In genomic region chr14:61329478-61330051, GRCh38 we compare ENCODE assay signal across 10 cellular contexts. TPM values are rescaled to one million over a fixed set of nuclear protein-coding genes. Genes with fewer than 3 reads are reported as not detected.
A peak's percentile ranks its signal among the peaks of the same experiment; 100 is the strongest.
DNase-seq lines count a peak whose midpoint lies in the region; ATAC-seq and TF ChIP-seq lines count a peak whose summit lies in the region.
"Had no signal": no experiment of that assay in that cellular context is flagged by ENCODE, and none has a peak within 500 bp of the region (broad histone marks: within the 10 kb centered on the region; RNA-seq: fewer than 3 reads in every experiment).

No MANE protein-coding gene starts in this region.

- peaks cover 3% of the 10 kb centered on the region for H3F3A ChIP-seq in neural progenitor cell (ENCODE audit: low read depth)

- no peaks in the 10 kb centered on the region for H4K20me1 ChIP-seq in neural progenitor cell (ENCODE audit: low read depth)
- no peaks in the 10 kb centered on the region for H4K20me1 ChIP-seq in hepatocyte (ENCODE audit: insufficient read depth, poor library complexity, severe bottlenecking)

- no peaks in the 10 kb centered on the region for H3K9me3 ChIP-seq in trophoblast cell (ENCODE audit: insufficient read depth, low read depth, low read length)
- H3K9me3 ChIP-seq in neural progenitor cell (ENCODE audit: low read depth): peaks cover 4% of the 10 kb centered on the region
- H3K9me3 ChIP-seq in hepatocyte (ENCODE audit: low read depth): no peaks in the 10 kb centered on the region
- H3K9me3 ChIP-seq: HAP-1 had no signal

- H3K79me2 ChIP-seq in trophoblast cell (ENCODE audit: control insufficient read depth, insufficient read depth, low read length, poor library complexity) (peaks cover 11% of the 10 kb centered on the region), neural progenitor cell (ENCODE audit: low read depth) (no peaks in the 10 kb centered on the region), hepatocyte (no peaks in the 10 kb centered on the region)

- no peak overlapping the region for H2BK120ac ChIP-seq in trophoblast cell (ENCODE audit: insufficient read depth, low read length, poor library complexity)

- no peak overlapping the region for H2AK5ac ChIP-seq in trophoblast cell (ENCODE audit: low read length)

- H3K27me3 ChIP-seq in trophoblast cell (ENCODE audit: insufficient read depth, low read length): no peaks in the 10 kb centered on the region
- H3K27me3 ChIP-seq in neural progenitor cell: peaks cover 7% of the 10 kb centered on the region
- no peaks in the 10 kb centered on the region for H3K27me3 ChIP-seq in hepatocyte

- H3K18ac ChIP-seq in trophoblast cell (ENCODE audit: low read length): no peak overlapping the region

- H3K36me3 Mint-ChIP-seq in activated CD8-positive, alpha-beta T cell treated with anti-CD3 and anti-CD28 coated beads, Interleukin-2, amount 10 ng/mL, durations not matched to agents 7 days and 5 days (ENCODE audit: low read depth): peaks cover 75% of the 10 kb centered on the region
- no peaks in the 10 kb centered on the region for H3K36me3 Mint-ChIP-seq in neural progenitor cell

- H2AFZ ChIP-seq in trophoblast cell (ENCODE audit: insufficient read depth, low read length, poor library complexity) (no peak overlapping the region), neural progenitor cell (replicated peaks) (no peak overlapping the region), hepatocyte (no peak overlapping the region)

- H4K12ac ChIP-seq in trophoblast cell (ENCODE audit: low read depth, low read length): no peak overlapping the region

- peak overlapping the region; percentile 76 for H3K4ac ChIP-seq in trophoblast cell (ENCODE audit: low read depth, low read length)

- H3K4me1 Mint-ChIP-seq in activated CD8-positive, alpha-beta T cell treated with anti-CD3 and anti-CD28 coated beads, Interleukin-2, amount 10 ng/mL, durations not matched to agents 7 days and 5 days (ENCODE audit: low read depth): peaks cover 77% of the 10 kb centered on the region
- H3K4me1 Mint-ChIP-seq in neural progenitor cell: no peaks in the 10 kb centered on the region

- H3K14ac ChIP-seq in trophoblast cell (ENCODE audit: low read length): no peak overlapping the region

- H3K27me3 Mint-ChIP-seq in activated CD8-positive, alpha-beta T cell treated with anti-CD3 and anti-CD28 coated beads, Interleukin-2, amount 10 ng/mL, durations not matched to agents 7 days and 5 days (ENCODE audit: low read depth): no peaks in the 10 kb centered on the region
- peaks cover 3% of the 10 kb centered on the region for H3K27me3 Mint-ChIP-seq in neural progenitor cell (ENCODE audit: insufficient read depth, low read depth)

- H3K27ac ChIP-seq in trophoblast cell (ENCODE audit: low read depth, low read length): no peak overlapping the region
- no peak overlapping the region for H3K27ac ChIP-seq in neural progenitor cell
- H3K27ac ChIP-seq in hepatocyte: no peak overlapping the region

- no peak overlapping the region for H4K8ac ChIP-seq in trophoblast cell (ENCODE audit: low read depth, low read length)

- H3K4me3 Mint-ChIP-seq in activated CD8-positive, alpha-beta T cell treated with anti-CD3 and anti-CD28 coated beads, Interleukin-2, amount 10 ng/mL, durations not matched to agents 7 days and 5 days: peak overlapping the region; percentile 94
- no peak overlapping the region for H3K4me3 Mint-ChIP-seq in neural progenitor cell

- H3K4me3 ChIP-seq in trophoblast cell (ENCODE audit: low read depth, low read length) (no peak overlapping the region), neural progenitor cell (no peak overlapping the region), hepatocyte (no peak overlapping the region)
- H3K4me3 ChIP-seq: HAP-1 had no signal

- no peak overlapping the region for H3K23ac ChIP-seq in trophoblast cell (ENCODE audit: low read length)

- H3K9ac ChIP-seq in trophoblast cell (ENCODE audit: low read length) (no peak overlapping the region), neural progenitor cell (no peak overlapping the region)

- H3K36me3 ChIP-seq in trophoblast cell (ENCODE audit: control insufficient read depth in 1 of 2, insufficient read depth in 2 of 2, low read length in 2 of 2) (peaks cover 0 to 3% of the 10 kb centered on the region in 2 experiments), neural progenitor cell (no peaks in the 10 kb centered on the region), hepatocyte (replicated peaks; ENCODE audit: insufficient read depth, low read depth) (no peaks in the 10 kb centered on the region)
- H3K36me3 ChIP-seq: HAP-1 had no signal

- H3K4me1 ChIP-seq in trophoblast cell (ENCODE audit: control insufficient read depth in 1 of 2, insufficient read depth in 2 of 2, low read length in 2 of 2): peaks cover 11 to 13% of the 10 kb centered on the region in 2 experiments
- H3K4me1 ChIP-seq in neural progenitor cell: peaks cover 10% of the 10 kb centered on the region
- no peaks in the 10 kb centered on the region for H3K4me1 ChIP-seq in hepatocyte (ENCODE audit: insufficient read depth)
- H3K4me1 ChIP-seq: HAP-1 had no signal

- no peak for DNase-seq in activated CD8-positive, alpha-beta T cell treated with anti-CD3 and anti-CD28 coated beads, Interleukin-2, amount 10 ng/mL, durations not matched to agents 7 days and 5 days
- DNase-seq in trophoblast cell (no peak), neural progenitor cell (ENCODE audit: low spot score) (no peak), DMS79 treated with DMSO at 0.1 percent for 48 hours (lab: John Stamatoyannopoulos, UW) (no peak), hepatocyte (ENCODE audit: low spot score) (no peak), left colon (no peak)
- DNase-seq: PC-3 had no signal

- H3K4me2 ChIP-seq in trophoblast cell (ENCODE audit: low read length) (no peak overlapping the region), neural progenitor cell (no peak overlapping the region), hepatocyte (no peak overlapping the region)

- TF ChIP-seq CTCF in neural progenitor cell (IDR thresholded peaks at IDR 0.05) (no peak), hepatocyte (IDR thresholded peaks at IDR 0.05; ENCODE audit: poor library complexity) (no peak)

- no peaks in the 10 kb centered on the region for H3K9me2 ChIP-seq in hepatocyte (replicated peaks; ENCODE audit: insufficient read depth)

- H3K9me3 Mint-ChIP-seq in activated CD8-positive, alpha-beta T cell treated with anti-CD3 and anti-CD28 coated beads, Interleukin-2, amount 10 ng/mL, durations not matched to agents 7 days and 5 days (ENCODE audit: insufficient read depth): no peaks in the 10 kb centered on the region
- peaks cover 7% of the 10 kb centered on the region for H3K9me3 Mint-ChIP-seq in neural progenitor cell

- POLR2A ChIA-PET in activated CD8-positive, alpha-beta T cell treated with anti-CD3 and anti-CD28 coated beads, Interleukin-2, amount 10 ng/mL, durations not matched to agents 7 days and 5 days (lab: Charles Lee): interaction anchor here (0.6 to 6.8 kb wide), 5 partner anchors 16 to 149 kb away, joined by 3 to 177 read pairs (median 10); no protein-coding TSS in a partner anchor

- TF ChIP-seq POLR2A in GM18505 (IDR thresholded peaks at IDR 0.05; ENCODE audit: borderline replicate concordance, extremely low read depth, insufficient read depth, insufficient read length): no peak

- H2BK5ac ChIP-seq in trophoblast cell (ENCODE audit: low read depth, low read length, poor library complexity): no peak overlapping the region

- H4K91ac ChIP-seq in trophoblast cell (ENCODE audit: low read depth, low read length): no peak overlapping the region

- intact Hi-C loops in left colon (cut with DNase I, micrococcal nuclease): no loop called here

- ATAC-seq in GM18505 (IDR thresholded peaks at IDR 0.05; ENCODE audit: unreplicated experiment): peak; percentile 59
- peak; percentile 56 for ATAC-seq in HG02852 (IDR thresholded peaks at IDR 0.05; ENCODE audit: unreplicated experiment)
- no peak for ATAC-seq in activated CD8-positive, alpha-beta T cell treated with anti-CD3 and anti-CD28 coated beads, Interleukin-2, amount 10 ng/mL, durations not matched to agents 7 days and 5 days
- ATAC-seq in left colon: no peak
- ATAC-seq: PC-3 had no signal

- CTCF ChIA-PET in activated CD8-positive, alpha-beta T cell treated with anti-CD3 and anti-CD28 coated beads, Interleukin-2, amount 10 ng/mL, durations not matched to agents 7 days and 5 days (lab: Charles Lee): interaction anchor here (2.7 to 4.8 kb wide), 2 partner anchors 9 to 14 kb away, joined by 10 to 42 read pairs; no protein-coding TSS in a partner anchor

- no CpG with 5 or more reads among the region's 8 CpGs for WGBS in trophoblast cell (ENCODE audit: extremely low coverage, insufficient coverage, insufficient read length)
- 96% methylated on average over 8 of the region's 8 CpGs for WGBS in hepatocyte (ENCODE audit: low lambda C conversion rate, missing lambda C conversion rate)

- peak overlapping the region; percentile 85 for H3K27ac Mint-ChIP-seq in activated CD8-positive, alpha-beta T cell treated with anti-CD3 and anti-CD28 coated beads, Interleukin-2, amount 10 ng/mL, durations not matched to agents 7 days and 5 days
- H3K27ac Mint-ChIP-seq in neural progenitor cell: no peak overlapping the region

- H2BK12ac ChIP-seq in trophoblast cell (ENCODE audit: low read length): no peak overlapping the region

- peaks cover 7% of the 10 kb centered on the region for H3K79me1 ChIP-seq in trophoblast cell (ENCODE audit: low read length)

RNA-seq across cellular contexts. Expression of gene PRKCH, which starts 8.2 kb away (rescaled TPM):
- 100 to 1,000 TPM; 318 to 343 TPM for total RNA-seq in activated CD8-positive, alpha-beta T cell treated with anti-CD3 and anti-CD28 coated beads, Interleukin-2, amount 10 ng/mL, durations not matched to agents 7 days and 5 days
- polyA plus RNA-seq in trophoblast cell (2013): 145 and 158 TPM in 2 replicates
- total RNA-seq in neural progenitor cell (ENCODE audit: low replicate concordance) (0.22 and 1.3 TPM in 2 replicates), hepatocyte (11.2 and 16.3 TPM in 2 replicates), left colon (10 to 100 TPM; 11.7 to 11.9 TPM)
- polyA plus RNA-seq in hepatocyte: 7.1 and 8.7 TPM in 2 replicates

RNA-seq across cellular contexts. Expression of gene TMEM30B, which starts 48.4 kb away (rescaled TPM):
- total RNA-seq in activated CD8-positive, alpha-beta T cell treated with anti-CD3 and anti-CD28 coated beads, Interleukin-2, amount 10 ng/mL, durations not matched to agents 7 days and 5 days: under 1 TPM; 0.52 to 0.66 TPM
- polyA plus RNA-seq in trophoblast cell (2013): 13.0 and 14.0 TPM in 2 replicates
- 0.07 and 0.09 TPM in 2 replicates for total RNA-seq in neural progenitor cell (ENCODE audit: low replicate concordance)
- total RNA-seq in hepatocyte: 15.8 and 18.2 TPM in 2 replicates
- polyA plus RNA-seq in hepatocyte: 12.4 and 19.3 TPM in 2 replicates
- 10 to 100 TPM; 68.5 to 69.0 TPM for total RNA-seq in left colon

Comparison
In these comparisons a context has a peak if more than half of its experiments do, and no peak if none do; other contexts are left out.
1. ATAC-seq: peak in GM18505 (single experiment) and HG02852 (single experiment); none in activated CD8-positive, alpha-beta T cell treated with anti-CD3 and anti-CD28 coated beads, Interleukin-2, amount 10 ng/mL, durations not matched to agents 7 days and 5 days (single experiment) and left colon (single experiment).
2. RNA of gene PRKCH, which starts 8.2 kb away (total RNA-seq): 318 to 343 TPM in activated CD8-positive, alpha-beta T cell treated with anti-CD3 and anti-CD28 coated beads, Interleukin-2, amount 10 ng/mL, durations not matched to agents 7 days and 5 days; 11.7 to 11.9 TPM in left colon, 11.2 to 16.3 TPM in hepatocyte and 0.22 to 1.3 TPM in neural progenitor cell; every median in the first group is over 10 times any median in the second.
3. RNA of gene TMEM30B, which starts 48.4 kb away (total RNA-seq): 68.5 to 69.0 TPM in left colon and 15.8 to 18.2 TPM in hepatocyte; 0.52 to 0.66 TPM in activated CD8-positive, alpha-beta T cell treated with anti-CD3 and anti-CD28 coated beads, Interleukin-2, amount 10 ng/mL, durations not matched to agents 7 days and 5 days and 0.07 to 0.09 TPM in neural progenitor cell; every median in the first group is over 10 times any median in the second.